In the genomic region with DNA sequence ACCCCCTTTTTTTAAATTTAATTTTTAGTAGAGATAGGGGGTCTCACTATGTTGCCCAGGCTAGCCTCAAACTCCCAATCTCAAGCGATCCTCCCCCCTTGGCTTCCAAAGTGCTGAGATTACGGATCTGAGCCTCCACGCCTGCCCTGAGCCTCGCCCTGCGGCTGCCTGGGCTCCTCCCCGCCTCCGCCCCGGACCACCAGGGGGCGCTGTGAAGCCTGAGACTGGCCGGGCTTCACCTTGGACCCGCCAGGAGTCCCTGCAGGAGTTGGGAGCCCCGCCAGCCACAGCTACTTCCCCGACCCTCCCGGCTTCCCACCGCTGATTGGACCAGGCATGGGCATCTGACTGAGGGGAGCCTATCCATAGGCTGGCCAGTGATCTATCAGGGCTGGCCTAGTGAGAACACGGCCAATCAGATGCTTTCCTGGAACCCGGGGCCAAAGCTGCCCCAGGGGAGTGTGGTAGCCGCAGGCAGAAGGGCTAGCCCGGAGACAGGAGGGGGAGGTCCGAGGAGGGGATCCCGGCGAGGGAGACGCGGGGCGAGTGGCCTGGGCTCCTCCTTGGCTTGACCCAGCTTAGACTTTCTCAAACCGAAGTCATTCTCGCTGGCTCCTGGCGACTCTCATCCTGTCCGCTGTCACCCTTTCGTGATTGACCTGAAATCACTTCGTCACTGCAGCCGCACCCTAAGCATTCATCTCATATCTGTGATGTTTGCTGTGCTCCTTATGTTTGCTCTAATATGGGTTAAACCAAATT, we compare ENCODE assay signal across 8 cellular contexts. TPM values are rescaled to one million over a fixed set of nuclear protein-coding genes. Genes with fewer than 3 reads are reported as not detected.
DNase-seq lines count a peak whose midpoint lies in the region; ATAC-seq, FAIRE-seq and TF ChIP-seq lines count a peak whose summit lies in the region.

No MANE protein-coding gene starts in this region.

- CTCF ChIA-PET in activated CD8-positive, alpha-beta memory T cell treated with anti-CD3 and anti-CD28 coated beads, Interleukin-2, amount 10 ng/mL, durations not matched to agents 7 days and 5 days (lab: Charles Lee): interaction anchor here (0.6 to 3.5 kb wide), 33 partner anchors 10 to 868 kb away, joined by 3 to 24 read pairs (median 4); a partner anchor contains a TSS

- no peaks in the 10 kb centered on the region for H3K9me3 ChIP-seq in mesodermal cell (ENCODE audit: control insufficient read depth, low read length)

- H3K4me3 ChIP-seq in mesodermal cell (ENCODE audit: extremely low read depth, insufficient read depth, low read length, poor library complexity, severe bottlenecking): peak overlapping the region; percentile 37

- H3K27me3 Mint-ChIP-seq in activated CD8-positive, alpha-beta memory T cell treated with anti-CD3 and anti-CD28 coated beads, Interleukin-2, amount 10 ng/mL, durations not matched to agents 7 days and 5 days: no peaks in the 10 kb centered on the region

- peaks cover 33% of the 10 kb centered on the region for H3K4me1 Mint-ChIP-seq in activated CD8-positive, alpha-beta memory T cell treated with anti-CD3 and anti-CD28 coated beads, Interleukin-2, amount 10 ng/mL, durations not matched to agents 7 days and 5 days

- peak overlapping the region; percentile 90 for H3K4me3 Mint-ChIP-seq in activated CD8-positive, alpha-beta memory T cell treated with anti-CD3 and anti-CD28 coated beads, Interleukin-2, amount 10 ng/mL, durations not matched to agents 7 days and 5 days

- no peaks in the 10 kb centered on the region for H3K9me3 Mint-ChIP-seq in activated CD8-positive, alpha-beta memory T cell treated with anti-CD3 and anti-CD28 coated beads, Interleukin-2, amount 10 ng/mL, durations not matched to agents 7 days and 5 days (ENCODE audit: low read depth)

- WGBS in mesodermal cell (ENCODE audit: insufficient coverage in 2 of 2), 2 experiments: 2% methylated on average over 26 to 28 of the region's 32 CpGs

- peak; percentile 96 for FAIRE-seq in endometrium (lab: Jason Lieb, UNC)

- DNase-seq in COR-L47 (lab: John Stamatoyannopoulos, UW): peak; percentile 100
- peak; percentile 98 for DNase-seq in GM20000 (ENCODE audit: low spot score)
- DNase-seq in HT-29 (ENCODE audit: low spot score): peak; percentile 94
- peak; percentile 95 to 97 for DNase-seq in NOMO-1 (lab: John Stamatoyannopoulos, UW; ENCODE audit: unreplicated experiment in 2 of 2)
- DNase-seq in activated CD8-positive, alpha-beta memory T cell treated with anti-CD3 and anti-CD28 coated beads, Interleukin-2, amount 10 ng/mL, durations not matched to agents 7 days and 5 days: peak; percentile 99
- peak; percentile 66 to 79 for DNase-seq in stimulated activated CD8-positive, alpha-beta memory T cell treated with anti-CD3 and anti-CD28 coated beads, Interleukin-15, amount 100 ng/mL, for 4 hours (ENCODE audit: low read depth in 2 of 2)

- H3K27ac ChIP-seq in mesodermal cell (ENCODE audit: low read depth, low read length, severe bottlenecking): peak overlapping the region; percentile 32

- peak overlapping the region; percentile 86 for H3K27ac Mint-ChIP-seq in activated CD8-positive, alpha-beta memory T cell treated with anti-CD3 and anti-CD28 coated beads, Interleukin-2, amount 10 ng/mL, durations not matched to agents 7 days and 5 days

- TF ChIP-seq CTCF in GM20000 (IDR thresholded peaks at IDR 0.05; ENCODE audit: extremely low read depth, missing control alignments): peak; percentile 97

- peak; percentile 99 for ATAC-seq in activated CD8-positive, alpha-beta memory T cell treated with anti-CD3 and anti-CD28 coated beads, Interleukin-2, amount 10 ng/mL, durations not matched to agents 7 days and 5 days

- no peaks in the 10 kb centered on the region for H3K36me3 ChIP-seq in mesodermal cell (ENCODE audit: control insufficient read depth, insufficient read depth, low read length)

- H3K4me1 ChIP-seq in mesodermal cell (ENCODE audit: control insufficient read depth, insufficient read depth, low read length, poor library complexity, severe bottlenecking): peaks cover 14% of the 10 kb centered on the region

- H3K36me3 Mint-ChIP-seq in activated CD8-positive, alpha-beta memory T cell treated with anti-CD3 and anti-CD28 coated beads, Interleukin-2, amount 10 ng/mL, durations not matched to agents 7 days and 5 days: no peaks in the 10 kb centered on the region

RNA-seq across cellular contexts. Expression of a gene that starts 15.1 kb away (rescaled TPM):
- total RNA-seq in HT-29 (2014; rRNA removed; shearing (Covaris generic)): 40.8 and 44.0 TPM in 2 replicates
- total RNA-seq in activated CD8-positive, alpha-beta memory T cell treated with anti-CD3 and anti-CD28 coated beads, Interleukin-2, amount 10 ng/mL, durations not matched to agents 7 days and 5 days: 10 to 100 TPM; 11.2 to 12.6 TPM
- polyA plus RNA-seq in mesodermal cell (2013, experiment 1 of 2): 19.6 TPM
- polyA plus RNA-seq in mesodermal cell (2013, experiment 2 of 2): 15.8 TPM

Comparison
In these comparisons a context has a peak if more than half of its experiments do, and no peak if none do; other contexts are left out.
1. Peak in every context shown above with its lines: DNase-seq, ATAC-seq, H3K4me3 ChIP-seq and H3K27ac ChIP-seq.